In genomic region chr10:87157816-87158215, GRCh38 we compare ENCODE assay signal across 8 cellular contexts.
A peak's percentile ranks its signal among the peaks of the same experiment; 100 is the strongest.
DNase-seq lines count a peak whose midpoint lies in the region; ATAC-seq and TF ChIP-seq lines count a peak whose summit lies in the region.
"Not testable (repeated sequence)": the region's sequence is repeated elsewhere in the genome, so short reads cannot be mapped to it uniquely, and the experiment has no call there.

No MANE protein-coding gene starts in this region.

- not testable (repeated sequence) for H3K27me3 Mint-ChIP-seq in WTC11 (ENCODE audit: low read depth)

- ATAC-seq in WTC11 = not testable (repeated sequence)

- H3K4me1 Mint-ChIP-seq in WTC11 = peaks cover 11% of the 10 kb centered on the region

- POLR2A ChIA-PET in AG04450 (lab: Yijun Ruan, JAX); WTC11 (lab: Charles Lee): not testable (repeated sequence)

- H4K20me1 ChIP-seq in mammary epithelial cell (ENCODE audit: insufficient read depth, low read length) = not testable (repeated sequence)

- not testable (repeated sequence) for H3K27ac ChIP-seq in AG04450 (ENCODE audit: low read depth, low read length); mammary epithelial cell (ENCODE audit: insufficient read depth, low read depth, low read length)

- H3K9ac ChIP-seq in mammary epithelial cell (ENCODE audit: insufficient read depth, low read length) = not testable (repeated sequence)

- H3K27ac Mint-ChIP-seq in WTC11 = 0 out of 2 replicates have a peak overlapping the region, but pooled peaks have one; percentile 6

- TF ChIP-seq CTCF in AG04450 (IDR thresholded peaks at IDR 0.05; ENCODE audit: low read depth, low read length); WTC11 (IDR thresholded peaks at IDR 0.05); mammary epithelial cell (conservative IDR thresholded peaks at IDR 0.05 in 1 of 2, IDR thresholded peaks at IDR 0.05 in 1 of 2; ENCODE audit: extremely low read depth in 1 of 2, insufficient read depth in 1 of 2, low read depth in 1 of 2, low read length in 2 of 2); fibroblast of pulmonary artery (IDR thresholded peaks at IDR 0.05; ENCODE audit: low read length, missing control alignments); retinal pigment epithelial cell (conservative IDR thresholded peaks at IDR 0.05; ENCODE audit: low read depth, low read length): not testable (repeated sequence)

- not testable (repeated sequence) for H3K4me1 ChIP-seq in mammary epithelial cell (ENCODE audit: insufficient read depth, low read length)

- BruUV-seq in mammary epithelial cell (replicated peaks; lab: Mats Ljungman, UMichigan) = not testable (repeated sequence)

- 91% methylated on average over 3 of the region's 3 CpGs for WGBS in mammary epithelial cell (ENCODE audit: low coverage, missing lambda C conversion rate)

- not testable (repeated sequence) for H3K9me3 Mint-ChIP-seq in WTC11

- CTCF ChIA-PET in AG04450 (lab: Charles Lee); WTC11 (lab: Charles Lee); mammary epithelial cell (lab: Charles Lee; ENCODE audit: low non-redundant PET): not testable (repeated sequence)

- H2AFZ ChIP-seq in mammary epithelial cell (ENCODE audit: low read depth, low read length) = not testable (repeated sequence)

- H3K4me3 Mint-ChIP-seq in WTC11 = not testable (repeated sequence)

- not testable (repeated sequence) for H3K27me3 ChIP-seq in AG04450 (ENCODE audit: control insufficient read depth, insufficient read depth, low read length); mammary epithelial cell (ENCODE audit: insufficient read depth, low read length)

- peak; percentile 8 for DNase-seq in AG04450 (ENCODE audit: low read depth, low spot score)
- DNase-seq in EH (ENCODE audit: low read depth) = peak; percentile 85
- peak; percentile 12 for DNase-seq in HS-27A (ENCODE audit: low read depth)
- not testable (repeated sequence) for DNase-seq in WTC11 (ENCODE audit: low spot score)
- peak; percentile 16 for DNase-seq in mammary epithelial cell
- peak; percentile 35 for DNase-seq in fibroblast of pulmonary artery (ENCODE audit: low read depth)
- DNase-seq in kidney glomerular epithelial cell (lab: John Stamatoyannopoulos, UW) = peak; percentile 59
- peak; percentile 13 for DNase-seq in retinal pigment epithelial cell (ENCODE audit: low read depth)

- H3K36me3 ChIP-seq in mammary epithelial cell (ENCODE audit: insufficient read depth, low read length) = not testable (repeated sequence)

- not testable (repeated sequence) for H3K4me3 ChIP-seq in AG04450 (ENCODE audit: low read depth, low read length); mammary epithelial cell (replicated peaks in 1 of 3; ENCODE audit: insufficient read depth in 1 of 3, low read depth in 2 of 3, low read length in 3 of 3); fibroblast of pulmonary artery (replicated peaks; ENCODE audit: low read depth, low read length); retinal pigment epithelial cell (ENCODE audit: low read length)

- H3K9me3 ChIP-seq in AG04450 (ENCODE audit: control insufficient read depth, insufficient read depth, low read length); mammary epithelial cell (replicated peaks; ENCODE audit: insufficient read depth, low read length): not testable (repeated sequence)

- not testable (repeated sequence) for H3K79me2 ChIP-seq in mammary epithelial cell (ENCODE audit: insufficient read depth, low read length)

- H3K36me3 Mint-ChIP-seq in WTC11 = not testable (repeated sequence)

- in situ Hi-C loops in mammary epithelial cell (cut with MboI; ENCODE audit: low sequenced_read_pairs in 2 of 2) = not testable (repeated sequence)

- H3K4me2 ChIP-seq in mammary epithelial cell (ENCODE audit: insufficient read depth, low read depth, low read length) = not testable (repeated sequence)

- dilution Hi-C loops in mammary epithelial cell (cut with HindIII; ENCODE audit: low sequenced_read_pairs) = not testable (repeated sequence)

- intact Hi-C loops in mammary epithelial cell (cut with micrococcal nuclease) = not testable (repeated sequence)
